16 cellular contexts compared by ENCODE assay signal in the genomic region with DNA sequence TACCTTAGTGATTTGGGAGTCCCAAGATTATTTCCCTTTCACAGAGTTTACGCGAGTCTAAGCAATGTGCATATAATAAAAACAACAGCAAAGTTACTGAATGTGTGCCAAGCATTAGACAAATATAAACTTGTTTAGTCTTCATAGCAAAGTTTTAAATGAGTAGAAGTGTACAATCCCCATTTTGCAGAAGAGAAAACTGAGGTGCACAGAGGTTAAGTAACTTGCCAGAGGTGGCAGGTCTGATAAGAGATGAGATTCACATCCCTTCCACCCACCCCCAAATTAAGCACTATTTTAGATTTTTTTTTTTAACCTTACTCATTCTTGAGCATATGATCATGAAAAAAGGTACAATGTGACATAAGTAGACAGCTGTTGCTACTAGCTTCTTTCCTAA. TPM values are rescaled to one million over a fixed set of nuclear protein-coding genes. Genes with fewer than 3 reads are reported as not detected.
DNase-seq lines count a peak whose midpoint lies in the region; ATAC-seq and TF ChIP-seq lines count a peak whose summit lies in the region.
"Had no signal": no experiment of that assay in that cellular context is flagged by ENCODE, and none has a peak within 500 bp of the region (broad histone marks: within the 10 kb centered on the region; RNA-seq: fewer than 3 reads in every experiment).

No MANE protein-coding gene starts in this region.

- H3K4me3 Mint-ChIP-seq in CD4-positive, alpha-beta T cell = peak overlapping the region; percentile 93
- no peak overlapping the region for H3K4me3 Mint-ChIP-seq in T-helper 17 cell
- H3K4me3 Mint-ChIP-seq in naive thymus-derived CD4-positive, alpha-beta T cell = peak overlapping the region in 4 of 10 donors; percentile 88 to 94 (median 91)

- no peaks in the 10 kb centered on the region for H3K27me3 Mint-ChIP-seq in CD4-positive, alpha-beta T cell
- no peaks in the 10 kb centered on the region for H3K27me3 Mint-ChIP-seq in T-helper 17 cell
- H3K27me3 Mint-ChIP-seq in naive thymus-derived CD4-positive, alpha-beta T cell = no peaks in the 10 kb centered on the region

- H3K9me3 Mint-ChIP-seq in CD4-positive, alpha-beta T cell = peaks cover 9% of the 10 kb centered on the region
- H3K9me3 Mint-ChIP-seq in naive thymus-derived CD4-positive, alpha-beta T cell = peaks cover 0 to 33% (median 3%) of the 10 kb centered on the region in 11 donors

- H3K4me2 ChIP-seq in BLaER1 = peak overlapping the region; percentile 89
- H3K4me2 ChIP-seq: KMS-11, SK-N-SH had no signal

- H3K36me3 ChIP-seq in BLaER1 = no peaks in the 10 kb centered on the region
- H3K36me3 ChIP-seq in naive thymus-derived CD4-positive, alpha-beta T cell (ENCODE audit: control insufficient read depth in 2 of 3, insufficient read depth in 3 of 3, low read length in 3 of 3) = peaks cover 0 to 3% (median 0%) of the 10 kb centered on the region in 3 experiments

- CTCF ChIA-PET in CD4-positive, alpha-beta T cell (lab: Charles Lee) = interaction anchor here (0.9 to 1.3 kb wide), 2 partner anchors 35 to 134 kb away, joined by 3 read pairs; no protein-coding TSS in a partner anchor
- CTCF ChIA-PET in naive thymus-derived CD4-positive, alpha-beta T cell (lab: Charles Lee) = interaction anchor here (3.1 kb wide), 1 partner anchor 82 kb away, joined by 14 read pairs; no protein-coding TSS in a partner anchor

- peaks cover 20% of the 10 kb centered on the region for H3K36me3 Mint-ChIP-seq in CD4-positive, alpha-beta T cell (ENCODE audit: low read depth)
- H3K36me3 Mint-ChIP-seq in T-helper 17 cell (ENCODE audit: low read depth) = peaks cover 5% of the 10 kb centered on the region
- peaks cover 0 to 44% (median 9%) of the 10 kb centered on the region in 5 donors for H3K36me3 Mint-ChIP-seq in naive thymus-derived CD4-positive, alpha-beta T cell

- H3K27ac ChIP-seq in BLaER1 = no peak overlapping the region
- H3K27ac ChIP-seq in CD4-positive, alpha-beta T cell (ENCODE audit: low read depth, low read length) = peak overlapping the region; percentile 21
- no peak overlapping the region for H3K27ac ChIP-seq in naive thymus-derived CD4-positive, alpha-beta T cell (ENCODE audit: low read depth, low read length)
- H3K27ac ChIP-seq: KMS-11 had no signal

- H3K4me3 ChIP-seq in BLaER1 = no peak overlapping the region
- H3K4me3 ChIP-seq in naive thymus-derived CD4-positive, alpha-beta T cell (ENCODE audit: low read length) = no peak overlapping the region

- no peak for ATAC-seq in CD4-positive, alpha-beta T cell (ENCODE audit: poor library complexity)
- ATAC-seq in T-helper 17 cell (no peak), GM21515 (IDR thresholded peaks at IDR 0.05; ENCODE audit: unreplicated experiment) (no peak), HG03196 (IDR thresholded peaks at IDR 0.05; ENCODE audit: unreplicated experiment) (no peak)
- no peak for ATAC-seq in naive thymus-derived CD4-positive, alpha-beta T cell

- H3K27me3 ChIP-seq in BLaER1 = 0 out of 2 replicates have a peak, but pooled peaks cover 10% of the 10 kb centered on the region
- H3K27me3 ChIP-seq in CD4-positive, alpha-beta T cell (ENCODE audit: control insufficient read depth, insufficient read depth, low read length) = no peaks in the 10 kb centered on the region
- H3K27me3 ChIP-seq in naive thymus-derived CD4-positive, alpha-beta T cell (ENCODE audit: control insufficient read depth in 2 of 2, insufficient read depth in 2 of 2, low read length in 2 of 2) = no peaks in the 10 kb centered on the region

- no peak overlapping the region for H3K9ac ChIP-seq in BLaER1
- H3K9ac ChIP-seq: KMS-11, SK-N-SH had no signal

- no peaks in the 10 kb centered on the region; the same call in 1 of the 2 replicates for H3K9me3 ChIP-seq in BLaER1
- no peaks in the 10 kb centered on the region for H3K9me3 ChIP-seq in CD4-positive, alpha-beta T cell (ENCODE audit: control insufficient read depth, low read length)
- H3K9me3 ChIP-seq in T-helper 17 cell (ENCODE audit: control insufficient read depth, low read length, poor library complexity, severe bottlenecking) = no peaks in the 10 kb centered on the region
- H3K9me3 ChIP-seq in naive thymus-derived CD4-positive, alpha-beta T cell (ENCODE audit: control insufficient read depth in 2 of 3, low read length in 3 of 3) = no peaks in the 10 kb centered on the region
- H3K9me3 ChIP-seq: SK-N-SH had no signal

- no peak for DNase-seq in CD4-positive, alpha-beta T cell
- DNase-seq in T-helper 17 cell (no peak), activated T-cell treated with anti-CD3 and anti-CD28 coated beads for 4 hours (no peak)
- DNase-seq in naive thymus-derived CD4-positive, alpha-beta T cell = no peak
- DNase-seq: DMS 273 treated with DMSO at 0.1 percent for 48 hours, NCI-H1105, NCI-H1694, NCI-H2107, NCI-H226, NCI-H526, SHP77, SK-N-SH had no signal

- intact Hi-C loops in CD4-positive, alpha-beta T cell (cut with DNase I, micrococcal nuclease) = loop anchor here (5.0 to 10.0 kb wide), 5 partner anchors 81 to 1428 kb away; a partner anchor contains a TSS
- intact Hi-C loops in naive thymus-derived CD4-positive, alpha-beta T cell (cut with micrococcal nuclease) = loop anchor here (1.0 to 10.0 kb wide), 7 partner anchors 8 to 1162 kb away; no protein-coding TSS in a partner anchor

- POLR2A ChIA-PET in CD4-positive, alpha-beta T cell (lab: Charles Lee) = interaction anchor here (0.8 to 5.7 kb wide), 10 partner anchors 8 to 658 kb away, joined by 4 to 68 read pairs (median 12); a partner anchor contains a TSS
- POLR2A ChIA-PET in naive thymus-derived CD4-positive, alpha-beta T cell (lab: Charles Lee) = interaction anchor here (0.7 to 4.1 kb wide), 6 partner anchors 9 to 125 kb away, joined by 3 to 60 read pairs (median 10); no protein-coding TSS in a partner anchor

- H3K4me1 Mint-ChIP-seq in CD4-positive, alpha-beta T cell (ENCODE audit: low read depth) = peaks cover 79% of the 10 kb centered on the region
- H3K4me1 Mint-ChIP-seq in T-helper 17 cell = peaks cover 26% of the 10 kb centered on the region
- peaks cover 29 to 73% (median 68%) of the 10 kb centered on the region in 7 donors for H3K4me1 Mint-ChIP-seq in naive thymus-derived CD4-positive, alpha-beta T cell

- H3K27ac Mint-ChIP-seq in CD4-positive, alpha-beta T cell = peak overlapping the region; percentile 97
- peak overlapping the region; percentile 79 for H3K27ac Mint-ChIP-seq in T-helper 17 cell
- H3K27ac Mint-ChIP-seq in naive thymus-derived CD4-positive, alpha-beta T cell = peak overlapping the region; percentile 90 to 98 (median 93)

- no peak for TF ChIP-seq CTCF in CD4-positive, alpha-beta T cell (IDR thresholded peaks at IDR 0.05)

- peaks cover 34% of the 10 kb centered on the region for H3K4me1 ChIP-seq in BLaER1
- peaks cover 28 to 33% of the 10 kb centered on the region in 2 donors for H3K4me1 ChIP-seq in naive thymus-derived CD4-positive, alpha-beta T cell (ENCODE audit: control insufficient read depth in 2 of 2, insufficient read depth in 2 of 2, low read length in 2 of 2)

- H4K20me1 ChIP-seq in BLaER1 = no peaks in the 10 kb centered on the region; the same call in 1 of the 2 replicates

RNA-seq across cellular contexts. Expression of a gene that starts 2.2 kb away (rescaled TPM):
- 10 to 100 TPM; 51.7 to 52.4 TPM for total RNA-seq in CD4-positive, alpha-beta T cell
- 10 to 100 TPM; 43.8 to 48.1 TPM for total RNA-seq in T-helper 17 cell
- 10 to 100 TPM; 49.7 to 75.9 (median 61.4) TPM for total RNA-seq in naive thymus-derived CD4-positive, alpha-beta T cell
- 10 to 100 TPM; 88.5 to 97.9 TPM for polyA plus RNA-seq in naive thymus-derived CD4-positive, alpha-beta T cell
